9 cellular contexts compared by ENCODE assay signal in genomic region chr17:44969144-44969780, GRCh38. TPM values are rescaled to one million over a fixed set of nuclear protein-coding genes. Genes with fewer than 3 reads are reported as not detected.
DNase-seq lines count a peak whose midpoint lies in the region; ATAC-seq and TF ChIP-seq lines count a peak whose summit lies in the region.
"Had no signal": no experiment of that assay in that cellular context is flagged by ENCODE, and none has a peak within 500 bp of the region (broad histone marks: within the 10 kb centered on the region; RNA-seq: fewer than 3 reads in every experiment).

No MANE protein-coding gene starts in this region.

- no peaks in the 10 kb centered on the region for H3K9me3 ChIP-seq in CD4-positive, alpha-beta T cell (ENCODE audit: control insufficient read depth, low read length)
- H3K9me3 ChIP-seq in HUES6 (ENCODE audit: control insufficient read depth, insufficient read depth, low read depth, low read length): no peaks in the 10 kb centered on the region
- no peaks in the 10 kb centered on the region for H3K9me3 ChIP-seq in colonic mucosa

- no peaks in the 10 kb centered on the region for H3K36me3 Mint-ChIP-seq in CD4-positive, alpha-beta T cell (ENCODE audit: low read depth)
- no peaks in the 10 kb centered on the region for H3K36me3 Mint-ChIP-seq in natural killer cell treated with Interleukin-12 subunit alpha and Interleukin-12 subunit beta and Interleukin-15 and Interleukin-18, amount 100 ng/mL, for 72 hours

- peaks cover 32% of the 10 kb centered on the region for H3K4me1 Mint-ChIP-seq in CD4-positive, alpha-beta T cell (ENCODE audit: low read depth)
- peaks cover 13 to 26% of the 10 kb centered on the region in 2 donors for H3K4me1 Mint-ChIP-seq in natural killer cell treated with Interleukin-12 subunit alpha and Interleukin-12 subunit beta and Interleukin-15 and Interleukin-18, amount 100 ng/mL, for 72 hours (ENCODE audit: low read depth in 2 of 2)

- H3K27me3 ChIP-seq in CD4-positive, alpha-beta T cell (ENCODE audit: control insufficient read depth, insufficient read depth, low read length): peaks cover 42% of the 10 kb centered on the region
- peaks cover 67% of the 10 kb centered on the region for H3K27me3 ChIP-seq in HUES6 (ENCODE audit: control insufficient read depth, insufficient read depth, low read length)
- peaks cover 60% of the 10 kb centered on the region for H3K27me3 ChIP-seq in colonic mucosa

- H3K4me3 ChIP-seq in HUES6 (ENCODE audit: low read depth, low read length) (peak overlapping the region; percentile 74), colonic mucosa (no peak overlapping the region)

- H3K9me3 Mint-ChIP-seq in CD4-positive, alpha-beta T cell: no peaks in the 10 kb centered on the region
- H3K9me3 Mint-ChIP-seq in natural killer cell treated with Interleukin-12 subunit alpha and Interleukin-12 subunit beta and Interleukin-15 and Interleukin-18, amount 100 ng/mL, for 72 hours: no peaks in the 10 kb centered on the region

- CTCF ChIA-PET in CD4-positive, alpha-beta T cell (lab: Charles Lee): interaction anchor here (0.6 to 1.1 kb wide), 2 partner anchors 9 to 80 kb away, joined by 3 to 4 read pairs; no protein-coding TSS in a partner anchor

- peak overlapping the region; percentile 64 for H3K9ac ChIP-seq in HUES6 (ENCODE audit: low read length)
- peak overlapping the region in 1 of 2 donors; percentile 13 for H3K9ac ChIP-seq in colonic mucosa (ENCODE audit: low read depth in 2 of 2, low read length in 2 of 2)

- H3K36me3 ChIP-seq in HUES6 (ENCODE audit: control insufficient read depth, insufficient read depth, low read length) (no peaks in the 10 kb centered on the region), colonic mucosa (no peaks in the 10 kb centered on the region)

- no peak for TF ChIP-seq POLR2A in erythroblast (IDR thresholded peaks at IDR 0.05; ENCODE audit: low read length)

- no peak overlapping the region for H3K27ac Mint-ChIP-seq in CD4-positive, alpha-beta T cell
- no peak overlapping the region for H3K27ac Mint-ChIP-seq in natural killer cell treated with Interleukin-12 subunit alpha and Interleukin-12 subunit beta and Interleukin-15 and Interleukin-18, amount 100 ng/mL, for 72 hours

- no peak for ATAC-seq in CD4-positive, alpha-beta T cell (ENCODE audit: poor library complexity)
- ATAC-seq in natural killer cell treated with Interleukin-12 subunit alpha and Interleukin-12 subunit beta and Interleukin-15 and Interleukin-18, amount 100 ng/mL, for 72 hours: no peak

- no peak overlapping the region for H3K27ac ChIP-seq in CD4-positive, alpha-beta T cell (ENCODE audit: low read depth, low read length)
- H3K27ac ChIP-seq in HUES6 (ENCODE audit: low read depth, low read length): no peak overlapping the region
- H3K27ac ChIP-seq in colonic mucosa: no peak overlapping the region

- peaks cover 37% of the 10 kb centered on the region for H3K4me1 ChIP-seq in HUES6 (ENCODE audit: control insufficient read depth, insufficient read depth, low read length)
- no peaks in the 10 kb centered on the region for H3K4me1 ChIP-seq in colonic mucosa

- POLR2A ChIA-PET in CD4-positive, alpha-beta T cell (lab: Charles Lee): interaction anchor here (0.8 kb wide), 1 partner anchor 70 kb away, joined by 3 read pairs; the partner anchor contains the start of gene EFTUD2

- no peak for TF ChIP-seq CTCF in CD4-positive, alpha-beta T cell (IDR thresholded peaks at IDR 0.05)
- TF ChIP-seq CTCF in colonic mucosa (IDR thresholded peaks at IDR 0.05): no peak

- H3K27me3 Mint-ChIP-seq in CD4-positive, alpha-beta T cell: peaks cover 55% of the 10 kb centered on the region
- H3K27me3 Mint-ChIP-seq in natural killer cell treated with Interleukin-12 subunit alpha and Interleukin-12 subunit beta and Interleukin-15 and Interleukin-18, amount 100 ng/mL, for 72 hours: peaks cover 33 to 53% of the 10 kb centered on the region in 2 donors

- H3K4me3 Mint-ChIP-seq in CD4-positive, alpha-beta T cell: peak overlapping the region; percentile 83
- peak overlapping the region; percentile 64 for H3K4me3 Mint-ChIP-seq in natural killer cell treated with Interleukin-12 subunit alpha and Interleukin-12 subunit beta and Interleukin-15 and Interleukin-18, amount 100 ng/mL, for 72 hours

- intact Hi-C loops in CD4-positive, alpha-beta T cell (cut with DNase I, micrococcal nuclease): loop anchor here in 1 of 2 experiments (2.0 to 5.0 kb wide), 3 partner anchors 20 to 192 kb away; no protein-coding TSS in a partner anchor
- intact Hi-C loops in colonic mucosa (cut with DNase I): no loop called here

- DNase-seq in CD4-positive, alpha-beta T cell: no peak
- peak; percentile 40 for DNase-seq in cerebellar cortex (ENCODE audit: low spot score)
- DNase-seq in natural killer cell treated with Interleukin-12 subunit alpha and Interleukin-12 subunit beta and Interleukin-15 and Interleukin-18, amount 100 ng/mL, for 72 hours (ENCODE audit: low spot score): no peak
- DNase-seq in NCI-H748 treated with DMSO at 0.1 percent for 48 hours (lab: John Stamatoyannopoulos, UW): no peak
- no peak for DNase-seq in OCI-M2 (lab: John Stamatoyannopoulos, UW; ENCODE audit: unreplicated experiment)
- DNase-seq in colonic mucosa: no peak
- DNase-seq in erythroblast (lab: John Stamatoyannopoulos, UW): no peak
- DNase-seq: GF-D8 had no signal

RNA-seq across cellular contexts. Expression of gene C1QL1, which starts 1.2 kb away (rescaled TPM):
- total RNA-seq in CD4-positive, alpha-beta T cell: not detected
- not detected for total RNA-seq in natural killer cell treated with Interleukin-12 subunit alpha and Interleukin-12 subunit beta and Interleukin-15 and Interleukin-18, amount 100 ng/mL, for 72 hours
- 1 to 10 TPM; 1.2 to 1.9 TPM for total RNA-seq in colonic mucosa

RNA-seq across cellular contexts. Expression of gene KIF18B, which starts 21.7 kb away (rescaled TPM):
- under 1 TPM; 0.05 to 0.08 TPM for total RNA-seq in CD4-positive, alpha-beta T cell
- total RNA-seq in natural killer cell treated with Interleukin-12 subunit alpha and Interleukin-12 subunit beta and Interleukin-15 and Interleukin-18, amount 100 ng/mL, for 72 hours: 100 to 1,000 TPM in 1 of 2 donors, 10 to 100 TPM in 1; 26.5 to 100 TPM
- 10 to 100 TPM in 1 of 2 donors, 1 to 10 TPM in 1; 5.7 to 45.5 TPM for total RNA-seq in colonic mucosa

RNA-seq across cellular contexts. Expression of gene GFAP, which starts 54.0 kb away (rescaled TPM):
- total RNA-seq in CD4-positive, alpha-beta T cell: not detected
- not detected for total RNA-seq in natural killer cell treated with Interleukin-12 subunit alpha and Interleukin-12 subunit beta and Interleukin-15 and Interleukin-18, amount 100 ng/mL, for 72 hours
- total RNA-seq in colonic mucosa: under 1 TPM in 1 of 2 donors, not detected in 1; 0.20 TPM

Comparison
In these comparisons a context has a peak if more than half of its experiments do, and no peak if none do; other contexts are left out.
1. RNA of gene KIF18B, which starts 21.7 kb away (total RNA-seq): 26.5 to 100 TPM in natural killer cell treated with Interleukin-12 subunit alpha and Interleukin-12 subunit beta and Interleukin-15 and Interleukin-18, amount 100 ng/mL, for 72 hours and 5.7 to 45.5 TPM in colonic mucosa; 0.05 to 0.08 TPM in CD4-positive, alpha-beta T cell; every median in the first group is over 4 times any median in the second.